10 cellular contexts compared by ENCODE assay signal in genomic region chr22:36156119-36156514, GRCh38. TPM values are rescaled to one million over a fixed set of nuclear protein-coding genes. Genes with fewer than 3 reads are reported as not detected.
DNase-seq lines count a peak whose midpoint lies in the region; ATAC-seq, FAIRE-seq and TF ChIP-seq lines count a peak whose summit lies in the region.
"Had no signal": no experiment of that assay in that cellular context is flagged by ENCODE, and none has a peak within 500 bp of the region (broad histone marks: within the 10 kb centered on the region; RNA-seq: fewer than 3 reads in every experiment).

No MANE protein-coding gene starts in this region.

- no peak for TF ChIP-seq RAD21 in GM12878 (IDR thresholded peaks at IDR 0.05; ENCODE audit: insufficient read depth, low read depth, low read length)

- RAD21 ChIA-PET in GM12878 (lab: Charles Lee; ENCODE audit: unreplicated experiment) = interaction anchor here (2.4 kb wide), 1 partner anchor 23 kb away, joined by 12 read pairs; no protein-coding TSS in a partner anchor

- TF ChIP-seq EP300 in GM12878 (IDR thresholded peaks at IDR 0.05; ENCODE audit: borderline replicate concordance in 1 of 2, control insufficient read depth in 1 of 2, low read depth in 2 of 2, low read length in 2 of 2) = no peak

- ATAC-seq in GM12878 (no peak), lower lobe of right lung (no peak), thoracic aorta (ENCODE audit: insufficient number of reproducible peaks, low FRiP score, low read depth) (no peak)

- peak overlapping the region; percentile 99 for H3K4me2 ChIP-seq in GM12878 (ENCODE audit: control insufficient read depth, insufficient read depth)

- WGBS in GM12878 (ENCODE audit: insufficient coverage, insufficient replicate concordance, low lambda C conversion rate, missing lambda C conversion rate) = 84% methylated on average over 8 of the region's 8 CpGs

- BruUV-seq in GM12878 (replicated peaks; lab: Mats Ljungman, UMichigan) = no TSS peak

- peaks cover 79% of the 10 kb centered on the region for H3K4me1 Mint-ChIP-seq in activated CD4-positive, alpha-beta T cell treated with anti-CD3 and anti-CD28 coated beads, Interleukin-2, amount 10 ng/mL, durations not matched to agents 7 days and 5 days

- SMC1A ChIA-PET in GM12878 (lab: Charles Lee; ENCODE audit: uncharacterized antibody, unreplicated experiment) = interaction anchor here (0.8 to 10.7 kb wide), 3 partner anchors 11 to 25 kb away, joined by 3 to 154 read pairs (median 7); no protein-coding TSS in a partner anchor

- H3K79me2 ChIP-seq in GM12878 (ENCODE audit: control insufficient read depth, insufficient read depth, low read length) = peaks cover 51% of the 10 kb centered on the region

- H3K9me3 Mint-ChIP-seq in activated CD4-positive, alpha-beta T cell treated with anti-CD3 and anti-CD28 coated beads, Interleukin-2, amount 10 ng/mL, durations not matched to agents 7 days and 5 days = peaks cover 8% of the 10 kb centered on the region

- H4K20me1 ChIP-seq in GM12878 (ENCODE audit: control insufficient read depth, insufficient read depth) = no peaks in the 10 kb centered on the region

- no peaks in the 10 kb centered on the region for H3K27me3 Mint-ChIP-seq in activated CD4-positive, alpha-beta T cell treated with anti-CD3 and anti-CD28 coated beads, Interleukin-2, amount 10 ng/mL, durations not matched to agents 7 days and 5 days

- no peak for FAIRE-seq in GM12878 (lab: Jason Lieb, UNC)

- TF ChIP-seq POLR2A in GM12878 (IDR thresholded peaks at IDR 0.05; ENCODE audit: low read depth, low read length) = no peak

- H3K4me3 ChIP-seq in GM12878 = peak overlapping the region; percentile 64
- peak overlapping the region; percentile 65 for H3K4me3 ChIP-seq in lower lobe of right lung
- H3K4me3 ChIP-seq in thoracic aorta = peak overlapping the region; percentile 73
- H3K4me3 ChIP-seq in HAP-1 = no peak overlapping the region

- peak overlapping the region; percentile 79 for H3K9ac ChIP-seq in GM12878 (ENCODE audit: control insufficient read depth, insufficient read depth, low read length)

- in situ Hi-C loops in GM12878 (cut with MboI) (no loop called here), HAP-1 (cut with MboI; ENCODE audit: low sequenced_read_pairs) (no loop called here), KBM-7 (cut with MboI; ENCODE audit: low pct_unique_long_range_greater_than_20kb, low sequenced_read_pairs) (no loop called here)

- peaks cover 89% of the 10 kb centered on the region for H3K36me3 Mint-ChIP-seq in activated CD4-positive, alpha-beta T cell treated with anti-CD3 and anti-CD28 coated beads, Interleukin-2, amount 10 ng/mL, durations not matched to agents 7 days and 5 days (ENCODE audit: low read depth)

- peak overlapping the region; percentile 94 for H3K27ac Mint-ChIP-seq in activated CD4-positive, alpha-beta T cell treated with anti-CD3 and anti-CD28 coated beads, Interleukin-2, amount 10 ng/mL, durations not matched to agents 7 days and 5 days

- CTCF ChIA-PET in activated CD4-positive, alpha-beta T cell treated with anti-CD3 and anti-CD28 coated beads, Interleukin-2, amount 10 ng/mL, durations not matched to agents 7 days and 5 days (lab: Charles Lee) = interaction anchor here (0.6 to 1.0 kb wide), 3 partner anchors 22 to 1864 kb away, joined by 4 read pairs; no protein-coding TSS in a partner anchor
- CTCF ChIA-PET in GM12878 (lab: Yijun Ruan, JAX) = interaction anchor here (1.1 to 11.9 kb wide), 5 partner anchors 10 to 31 kb away, joined by 3 to 150 read pairs (median 6); no protein-coding TSS in a partner anchor

- H3K4me1 ChIP-seq in GM12878 (ENCODE audit: control insufficient read depth, insufficient read depth, low read length) = peaks cover 30% of the 10 kb centered on the region
- H3K4me1 ChIP-seq in lower lobe of right lung = peaks cover 96% of the 10 kb centered on the region
- H3K4me1 ChIP-seq in thoracic aorta (ENCODE audit: control insufficient read depth in 1 of 2, low read depth in 2 of 2) = peaks cover 44 to 72% of the 10 kb centered on the region in 2 donors
- no peaks in the 10 kb centered on the region for H3K4me1 ChIP-seq in HAP-1

- H3K27ac ChIP-seq in GM12878 (ENCODE audit: control insufficient read depth, insufficient read depth) (peak overlapping the region; percentile 86), lower lobe of right lung (peak overlapping the region; percentile 86), thoracic aorta (peak overlapping the region; percentile 94 to 95)
- H3K27ac ChIP-seq: C4-2B had no signal

- POLR2A ChIA-PET in activated CD4-positive, alpha-beta T cell treated with anti-CD3 and anti-CD28 coated beads, Interleukin-2, amount 10 ng/mL, durations not matched to agents 7 days and 5 days (lab: Charles Lee) = no interaction called here
- POLR2A ChIA-PET in GM12878 (lab: Charles Lee) = interaction anchor here (1.3 kb wide), 1 partner anchor 98 kb away, joined by 3 read pairs; no protein-coding TSS in a partner anchor

- peak overlapping the region; percentile 90 for H3K4me3 Mint-ChIP-seq in activated CD4-positive, alpha-beta T cell treated with anti-CD3 and anti-CD28 coated beads, Interleukin-2, amount 10 ng/mL, durations not matched to agents 7 days and 5 days

- H2AFZ ChIP-seq in GM12878 (ENCODE audit: control insufficient read depth, low read depth, low read length) = no peak overlapping the region

- intact Hi-C loops in GM12878 (cut with micrococcal nuclease; ENCODE audit: unreplicated experiment) (no loop called here), lower lobe of right lung (cut with DNase I) (no loop called here)

- no peak for DNase-seq in activated CD4-positive, alpha-beta T cell treated with anti-CD3 and anti-CD28 coated beads, Interleukin-2, amount 10 ng/mL, durations not matched to agents 7 days and 5 days
- no peak for DNase-seq in activated CD4-positive, alpha-beta T cell treated with anti-CD3 and anti-CD28 coated beads for 48 hours
- DNase-seq in GM12878 (ENCODE audit: low read depth, low spot score) (no peak), lower lobe of right lung (no peak), thoracic aorta (ENCODE audit: low spot score) (no peak), HAP-1 (ENCODE audit: low spot score in 2 of 2) (no peak), NCI-H2081 treated with DMSO at 0.1 percent for 48 hours (lab: John Stamatoyannopoulos, UW) (no peak), KBM-7 (no peak)
- DNase-seq: NCI-H748 treated with DMSO at 0.1 percent for 48 hours had no signal

- TF ChIP-seq CTCF in GM12878 (IDR thresholded peaks at IDR 0.05 in 2 of 3, conservative IDR thresholded peaks at IDR 0.05 in 1 of 3; ENCODE audit: control insufficient read depth in 2 of 3, extremely low read depth in 1 of 3, insufficient read depth in 1 of 3, low read depth in 3 of 3, low read length in 3 of 3) (no peak), lower lobe of right lung (IDR thresholded peaks at IDR 0.05) (no peak), thoracic aorta (IDR thresholded peaks at IDR 0.05) (no peak)

- H3K36me3 ChIP-seq in GM12878 (ENCODE audit: control insufficient read depth in 2 of 2, insufficient read depth in 2 of 2, low read length in 1 of 2) (no peaks in the 10 kb centered on the region), lower lobe of right lung (no peaks in the 10 kb centered on the region), thoracic aorta (no peaks in the 10 kb centered on the region), HAP-1 (replicated peaks) (no peaks in the 10 kb centered on the region)

- H3K27me3 ChIP-seq in GM12878 (replicated peaks in 1 of 2; ENCODE audit: control insufficient read depth in 2 of 2, insufficient read depth in 2 of 2, low read length in 1 of 2) (no peaks in the 10 kb centered on the region), lower lobe of right lung (ENCODE audit: low read depth) (no peaks in the 10 kb centered on the region), thoracic aorta (replicated peaks; ENCODE audit: insufficient read depth) (no peaks in the 10 kb centered on the region), HAP-1 (ENCODE audit: low read depth) (no peaks in the 10 kb centered on the region; the same call in 1 of the 2 replicates)

- H3K9me3 ChIP-seq in GM12878 (replicated peaks; ENCODE audit: control insufficient read depth, insufficient read depth, low read length) (no peaks in the 10 kb centered on the region; the same call in 2 of the 3 replicates), lower lobe of right lung (no peaks in the 10 kb centered on the region), thoracic aorta (no peaks in the 10 kb centered on the region), HAP-1 (peaks cover 6% of the 10 kb centered on the region; the same call in 1 of the 2 replicates)

RNA-seq across cellular contexts. Expression of gene APOL3, which starts 4.4 kb away (rescaled TPM):
- total RNA-seq in activated CD4-positive, alpha-beta T cell treated with anti-CD3 and anti-CD28 coated beads, Interleukin-2, amount 10 ng/mL, durations not matched to agents 7 days and 5 days = 100 to 1,000 TPM; 139 to 150 TPM
- 65.5 and 77.0 TPM in 2 replicates for total RNA-seq in GM12878 (2013; cell fraction: nucleolus; rRNA removed)
- total RNA-seq in GM12878 (2014; rRNA removed) = 66.8 and 66.9 TPM in 2 replicates
- total RNA-seq in GM12878 (2014; rRNA removed; fragmentation: Illumina TruSeq; extraction: Trizol) = 51.7 and 53.4 TPM in 2 replicates
- 50.6 and 56.9 TPM in 2 replicates for total RNA-seq in GM12878 (2021)
- polyA plus RNA-seq in GM12878 (2011; ENCODE audit: low read depth) = 23.9 TPM
- 48.6 and 52.4 TPM in 2 replicates for polyA plus RNA-seq in GM12878 (2011; rRNA removed)
- 58.4 and 58.6 TPM in 2 replicates for polyA plus RNA-seq in GM12878 (2011; cell fraction: cytosol; rRNA removed)
- polyA plus RNA-seq in GM12878 (2011; cell fraction: nucleus; rRNA removed) = 53.1 and 75.8 TPM in 2 replicates
- polyA plus RNA-seq in GM12878 (2012) = 27.5 and 31.6 TPM in 2 replicates
- 62.4 and 63.1 TPM in 2 replicates for polyA plus RNA-seq in GM12878 (2014; fragmentation: Illumina TruSeq; extraction: Trizol)
- polyA plus RNA-seq in GM12878 (2014; fragmentation: Nextera tagmentation; extraction: Ambion mirVana) = 10 to 100 TPM in 1 of 2 experiments, 1 to 10 TPM in 1; 6.9 to 33.7 TPM
- polyA plus RNA-seq in GM12878 (2014; rRNA removed) = 42.9 and 44.5 TPM in 2 replicates
- 10 to 100 TPM; 21.1 to 23.3 TPM for polyA plus RNA-seq in GM12878 (2016; fragmentation: Nextera tagmentation; extraction: Ambion mirVana)
- 72.4 and 88.2 TPM in 2 replicates for polyA minus RNA-seq in GM12878 (2011; rRNA and poly(A)+ RNA removed)
- polyA minus RNA-seq in GM12878 (2011; cell fraction: cytosol; rRNA and poly(A)+ RNA removed) = 19.2 and 22.1 TPM in 2 replicates
- polyA minus RNA-seq in GM12878 (2011; cell fraction: nucleus; rRNA and poly(A)+ RNA removed) = 28.0 and 35.9 TPM in 2 replicates
- 77.0 TPM for total RNA-seq in lower lobe of right lung
- total RNA-seq in thoracic aorta = 100 to 1,000 TPM in 1 of 2 donors, 10 to 100 TPM in 1; 53.1 to 101 TPM

RNA-seq across cellular contexts. Expression of gene APOL4, which starts 45.5 kb away (rescaled TPM):
- total RNA-seq in activated CD4-positive, alpha-beta T cell treated with anti-CD3 and anti-CD28 coated beads, Interleukin-2, amount 10 ng/mL, durations not matched to agents 7 days and 5 days = under 1 TPM; 0.54 to 0.57 TPM
- not detected in 2 replicates for total RNA-seq in GM12878 (2013; cell fraction: nucleolus; rRNA removed)
- total RNA-seq in GM12878 (2014; rRNA removed) = not detected in 2 replicates
- total RNA-seq in GM12878 (2014; rRNA removed; fragmentation: Illumina TruSeq; extraction: Trizol) = not detected in 2 replicates
- 0.13 TPM in 1 of 2 replicates, not detected in the other for total RNA-seq in GM12878 (2021)
- 0.09 TPM for polyA plus RNA-seq in GM12878 (2011; ENCODE audit: low read depth)
- not detected in 2 replicates for polyA plus RNA-seq in GM12878 (2011; rRNA removed)
- polyA plus RNA-seq in GM12878 (2011; cell fraction: cytosol; rRNA removed) = not detected in 2 replicates
- polyA plus RNA-seq in GM12878 (2011; cell fraction: nucleus; rRNA removed) = 0.04 and 0.09 TPM in 2 replicates
- polyA plus RNA-seq in GM12878 (2012) = 0.13 TPM in 1 of 2 replicates, not detected in the other
- polyA plus RNA-seq in GM12878 (2014; fragmentation: Illumina TruSeq; extraction: Trizol) = 0.13 and 0.24 TPM in 2 replicates
- not detected for polyA plus RNA-seq in GM12878 (2014; fragmentation: Nextera tagmentation; extraction: Ambion mirVana)
- 0.03 and 0.22 TPM in 2 replicates for polyA plus RNA-seq in GM12878 (2014; rRNA removed)
- under 1 TPM in 1 of 2 experiments, not detected in 1; 0.19 TPM for polyA plus RNA-seq in GM12878 (2016; fragmentation: Nextera tagmentation; extraction: Ambion mirVana)
- 0.26 TPM in 1 of 2 replicates, not detected in the other for polyA minus RNA-seq in GM12878 (2011; rRNA and poly(A)+ RNA removed)
- not detected in 2 replicates for polyA minus RNA-seq in GM12878 (2011; cell fraction: cytosol; rRNA and poly(A)+ RNA removed)
- polyA minus RNA-seq in GM12878 (2011; cell fraction: nucleus; rRNA and poly(A)+ RNA removed) = not detected in 2 replicates
- 29.0 TPM for total RNA-seq in lower lobe of right lung
- 10 to 100 TPM in 1 of 2 donors, 1 to 10 TPM in 1; 1.4 to 30.3 TPM for total RNA-seq in thoracic aorta
